Comparison of ENCODE assay signal across 1 cellular context in genomic region chr19:3284759-3285646, GRCh38.
TF ChIP-seq lines count a peak whose summit lies in the region.

No MANE protein-coding gene starts in this region.

TF ChIP-seq in HepG2, 621 proteins besides CTCF, POLR2A, EP300 and RAD21 (continued from another document and continues in another):
- TF ChIP-seq MLX (CRISPR knock-in tag; IDR thresholded peaks at IDR 0.05) (no peak), TFE3 (CRISPR knock-in tag; IDR thresholded peaks at IDR 0.05) (no peak), GABPA (IDR thresholded peaks at IDR 0.05; ENCODE audit: low read depth, low read length) (peak; percentile 19), GABPA (CRISPR knock-in tag; IDR thresholded peaks at IDR 0.05; ENCODE audit: low read depth) (peak; percentile 72), FOXJ3 (CRISPR knock-in tag; IDR thresholded peaks at IDR 0.05; ENCODE audit: borderline replicate concordance) (no peak), U2AF2 (IDR thresholded peaks at IDR 0.05; ENCODE audit: low read depth, low read length) (no peak), ATF1 (CRISPR knock-in tag; IDR thresholded peaks at IDR 0.05) (no peak), NFIC (IDR thresholded peaks at IDR 0.05; ENCODE audit: low read length) (no peak), HHEX (CRISPR knock-in tag; IDR thresholded peaks at IDR 0.05) (no peak), ADNP (CRISPR knock-in tag; IDR thresholded peaks at IDR 0.05) (no peak), ZNF205 (CRISPR knock-in tag; IDR thresholded peaks at IDR 0.05) (no peak), E2F1 (CRISPR knock-in tag; IDR thresholded peaks at IDR 0.05) (no peak), IKZF1 (IDR thresholded peaks at IDR 0.05) (no peak), NCOA1 (CRISPR knock-in tag; IDR thresholded peaks at IDR 0.05) (no peak), ZNF407 (CRISPR knock-in tag; IDR thresholded peaks at IDR 0.05; ENCODE audit: not compliant biosample characterization) (no peak), GLMP (CRISPR knock-in tag; IDR thresholded peaks at IDR 0.05; ENCODE audit: borderline replicate concordance) (no peak), ZNF841 (CRISPR knock-in tag; IDR thresholded peaks at IDR 0.05; ENCODE audit: borderline replicate concordance) (no peak), ZZZ3 (CRISPR knock-in tag; IDR thresholded peaks at IDR 0.05; ENCODE audit: borderline replicate concordance) (no peak), SP140L (CRISPR knock-in tag; IDR thresholded peaks at IDR 0.05; ENCODE audit: borderline replicate concordance) (no peak), KLF15 (CRISPR knock-in tag; IDR thresholded peaks at IDR 0.05; ENCODE audit: borderline replicate concordance) (no peak), GATAD1 (CRISPR knock-in tag; IDR thresholded peaks at IDR 0.05) (no peak), TBL1XR1 (IDR thresholded peaks at IDR 0.05; ENCODE audit: borderline replicate concordance, low read length, partially characterized antibody) (no peak), MIER3 (CRISPR knock-in tag; IDR thresholded peaks at IDR 0.05; ENCODE audit: borderline replicate concordance) (no peak), SNAI1 (CRISPR knock-in tag; IDR thresholded peaks at IDR 0.05; ENCODE audit: borderline replicate concordance) (no peak), NCOA5 (CRISPR knock-in tag; IDR thresholded peaks at IDR 0.05) (no peak), KLF11 (CRISPR knock-in tag; IDR thresholded peaks at IDR 0.05) (no peak), PAF1 (CRISPR knock-in tag; IDR thresholded peaks at IDR 0.05) (no peak), RFX3 (CRISPR knock-in tag; IDR thresholded peaks at IDR 0.05) (no peak), ZBED4 (CRISPR knock-in tag; IDR thresholded peaks at IDR 0.05; ENCODE audit: borderline replicate concordance) (peak; percentile 37; the same call in 1 of the 2 replicates), RELA (CRISPR knock-in tag; IDR thresholded peaks at IDR 0.05) (no peak), TARDBP (CRISPR knock-in tag; IDR thresholded peaks at IDR 0.05) (0 out of 2 replicates have a peak, but pooled peaks have one; percentile 10), ZFP62 (CRISPR knock-in tag; IDR thresholded peaks at IDR 0.05) (no peak), HES4 (CRISPR knock-in tag; IDR thresholded peaks at IDR 0.05; ENCODE audit: borderline replicate concordance) (0 out of 2 replicates have a peak, but pooled peaks have one; percentile 25), ZNF543 (CRISPR knock-in tag; IDR thresholded peaks at IDR 0.05) (no peak), YY1 (IDR thresholded peaks at IDR 0.05; ENCODE audit: insufficient read depth, insufficient replicate concordance, low read depth, low read length) (no peak), SIX1 (CRISPR knock-in tag; IDR thresholded peaks at IDR 0.05; ENCODE audit: borderline replicate concordance) (no peak), MLLT10 (CRISPR knock-in tag; IDR thresholded peaks at IDR 0.05) (no peak), ETV5 (CRISPR knock-in tag; IDR thresholded peaks at IDR 0.05; ENCODE audit: borderline replicate concordance) (no peak), NFIB (CRISPR knock-in tag; IDR thresholded peaks at IDR 0.05; ENCODE audit: borderline replicate concordance) (no peak), ARNT2 (CRISPR knock-in tag; IDR thresholded peaks at IDR 0.05; ENCODE audit: low read depth) (no peak), NONO (IDR thresholded peaks at IDR 0.05) (no peak), NONO (CRISPR knock-in tag; conservative IDR thresholded peaks at IDR 0.05) (peak; percentile 37; the same call in 1 of the 2 replicates), HNF1A (IDR thresholded peaks at IDR 0.05; ENCODE audit: low read depth) (no peak), HNF1A (CRISPR knock-in tag; IDR thresholded peaks at IDR 0.05; ENCODE audit: borderline replicate concordance) (no peak; the same call in 1 of the 2 replicates), ZBTB20 (CRISPR knock-in tag; IDR thresholded peaks at IDR 0.05; ENCODE audit: borderline replicate concordance, low read depth) (0 out of 2 replicates have a peak, but pooled peaks have one; percentile 18), ZNF577 (CRISPR knock-in tag; IDR thresholded peaks at IDR 0.05; ENCODE audit: borderline replicate concordance, low read depth) (no peak), ZNF12 (CRISPR knock-in tag; IDR thresholded peaks at IDR 0.05) (no peak)
